ENCODE assay signal across 15 cellular contexts in the genomic region with DNA sequence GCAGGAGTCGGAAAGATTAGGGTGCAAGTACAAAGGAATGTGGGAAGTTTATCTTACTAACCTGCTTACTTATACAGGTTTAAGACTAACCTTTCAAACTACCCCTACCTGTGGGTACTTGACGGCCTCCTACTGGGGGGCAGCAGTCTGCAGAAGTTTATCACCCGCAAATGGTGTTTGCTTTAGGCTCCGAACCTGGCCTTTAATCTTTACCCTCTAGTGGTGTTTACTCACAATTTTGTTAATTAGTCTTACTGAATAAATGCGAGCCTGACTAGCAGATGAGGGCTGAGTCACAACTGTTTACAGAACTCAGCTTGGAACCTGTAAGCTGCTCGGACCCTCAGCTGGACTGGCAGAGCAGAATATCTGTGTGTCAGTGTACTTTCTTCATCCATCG.
DNase-seq lines count a peak whose midpoint lies in the region; ATAC-seq and TF ChIP-seq lines count a peak whose summit lies in the region.
"Had no signal": no experiment of that assay in that cellular context is flagged by ENCODE, and none has a peak within 500 bp of the region (broad histone marks: within the 10 kb centered on the region; RNA-seq: fewer than 3 reads in every experiment).

No MANE protein-coding gene starts in this region.

- no peak overlapping the region for H3K27ac Mint-ChIP-seq in progenitor cell of endocrine pancreas
- H3K27ac Mint-ChIP-seq: B cell; CD4-positive, alpha-beta T cell; HFFc6 had no signal

- peaks cover 4% of the 10 kb centered on the region for H3K36me3 Mint-ChIP-seq in progenitor cell of endocrine pancreas (ENCODE audit: insufficient read depth)

- ATAC-seq in HG02938 (IDR thresholded peaks at IDR 0.05; ENCODE audit: unreplicated experiment), result no peak

- H3K4me3 Mint-ChIP-seq in progenitor cell of endocrine pancreas (ENCODE audit: low read depth), result peak overlapping the region; percentile 20
- H3K4me3 Mint-ChIP-seq: B cell; CD4-positive, alpha-beta T cell; HFFc6 had no signal

- DNase-seq in LoVo (ENCODE audit: low spot score), result peak; percentile 15
- DNase-seq in NCI-H146 treated with DMSO at 0.1 percent for 48 hours (lab: John Stamatoyannopoulos, UW; ENCODE audit: unreplicated experiment), result peak; percentile 5
- DNase-seq in amniotic epithelial cell (ENCODE audit: low read depth), result peak; percentile 6
- no peak for DNase-seq in progenitor cell of endocrine pancreas (ENCODE audit: low spot score, unreplicated experiment)
- no peak for DNase-seq in stimulated activated CD4-positive, alpha-beta T cell treated with anti-CD3 and anti-CD28 coated beads, Interleukin-1b, Interleukin-23, amount 100 ng/mL, for 48 hours
- DNase-seq in GM10266 (ENCODE audit: extremely low spot score), result no peak
- DNase-seq: C1 segment of cervical spinal cord; Calu3; CD4-positive, alpha-beta T cell; DMS 273 treated with DMSO at 0.1 percent for 48 hours; DMS79; HCEC 1CT; HFFc6 had no signal

- H3K27me3 Mint-ChIP-seq in progenitor cell of endocrine pancreas, result no peaks in the 10 kb centered on the region

- peaks cover 23% of the 10 kb centered on the region for H3K4me1 Mint-ChIP-seq in progenitor cell of endocrine pancreas (ENCODE audit: low read depth)
- H3K4me1 Mint-ChIP-seq: B cell had no signal

- H3K9me3 Mint-ChIP-seq in progenitor cell of endocrine pancreas (ENCODE audit: low read depth), result peaks cover 7% of the 10 kb centered on the region
- H3K9me3 Mint-ChIP-seq: CD4-positive, alpha-beta T cell had no signal

- no peak for TF ChIP-seq CTCF in progenitor cell of endocrine pancreas (IDR thresholded peaks at IDR 0.05; ENCODE audit: unreplicated experiment)
- TF ChIP-seq CTCF in GM10266 (IDR thresholded peaks at IDR 0.05; ENCODE audit: control insufficient read depth, insufficient read depth, low read depth, missing control alignments), result no peak

Comparison
In these comparisons a context has a peak if more than half of its experiments do, and no peak if none do; other contexts are left out.
1. DNase-seq: peak in LoVo (single experiment), NCI-H146 treated with DMSO at 0.1 percent for 48 hours (single experiment) and amniotic epithelial cell (single experiment); none in progenitor cell of endocrine pancreas (single experiment), stimulated activated CD4-positive, alpha-beta T cell treated with anti-CD3 and anti-CD28 coated beads, Interleukin-1b, Interleukin-23, amount 100 ng/mL, for 48 hours (single experiment) and GM10266 (single experiment).